8 cellular contexts compared by ENCODE assay signal in the genomic region with DNA sequence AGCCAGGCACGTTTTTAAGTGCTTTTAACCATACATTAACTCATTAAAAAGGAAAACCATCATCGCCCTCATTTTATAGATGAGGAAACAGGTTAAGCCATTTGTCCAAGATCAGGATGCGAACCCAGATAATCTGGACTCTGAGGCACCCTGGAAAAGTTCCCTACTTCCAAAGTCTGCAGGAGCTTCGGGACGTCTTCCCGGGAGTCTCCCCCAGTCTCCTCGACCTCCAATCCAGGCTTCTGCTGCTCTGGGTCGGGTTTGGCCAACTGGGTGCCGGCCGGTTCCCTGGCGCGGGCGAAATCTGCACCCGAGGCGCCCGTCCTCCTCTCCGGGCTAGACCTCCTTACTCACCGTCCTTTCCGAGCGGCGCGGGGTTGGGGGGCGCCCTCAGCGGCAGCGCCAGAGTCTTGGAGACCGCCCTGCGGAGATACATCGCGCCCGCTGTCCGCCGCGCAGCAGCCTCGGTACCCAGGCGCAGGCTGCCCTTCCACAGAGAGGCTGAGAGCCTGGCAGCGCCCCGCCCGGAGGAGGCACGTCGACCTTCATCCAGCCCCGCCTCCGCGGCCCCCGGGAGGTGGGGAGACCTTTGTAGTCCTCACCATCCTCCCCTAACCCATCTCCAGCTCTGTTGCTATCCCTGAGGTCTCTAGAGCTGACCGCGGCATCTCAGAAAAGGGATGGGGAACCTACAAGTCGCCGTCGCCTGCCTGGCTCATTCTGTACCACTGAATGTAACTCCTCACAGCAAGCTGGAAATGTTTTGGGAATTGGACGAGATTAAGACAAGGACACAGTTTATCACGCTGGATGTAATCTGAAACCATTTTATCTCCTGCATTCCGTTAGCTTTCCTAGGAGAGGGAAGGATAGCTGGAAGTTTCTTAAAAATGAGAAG. TPM values are rescaled to one million over a fixed set of nuclear protein-coding genes. Genes with fewer than 3 reads are reported as not detected.
A peak's percentile ranks its signal among the peaks of the same experiment; 100 is the strongest.
DNase-seq lines count a peak whose midpoint lies in the region; ATAC-seq and TF ChIP-seq lines count a peak whose summit lies in the region.

MGARP (minus strand) TSS at position 503 of the 898 bp plus-strand sequence; CDS start at position 436, 67 bp downstream.

- 57% methylated on average over 52 of the region's 52 CpGs for WGBS in SK-N-SH (ENCODE audit: low lambda C conversion rate)

- no peaks in the 10 kb centered on the region for H3K36me3 ChIP-seq in SK-N-SH (replicated peaks in 1 of 2; ENCODE audit: control insufficient read depth in 1 of 2, insufficient read depth in 2 of 2, low read length in 1 of 2)

- peaks cover 14 to 21% of the 10 kb centered on the region in 2 donors for H3K4me1 Mint-ChIP-seq in stimulated activated naive B cell treated with anti-CD40 and anti-IgM and Interleukin-4, amounts not matched to agents 10 μg/mL and 1 μg/mL and 100 μg/mL, for 72 hours

- H3K4me1 ChIP-seq in SK-N-SH (ENCODE audit: control insufficient read depth in 1 of 2, insufficient read depth in 2 of 2, low read depth in 1 of 2, low read length in 1 of 2): peaks cover 0 to 4% of the 10 kb centered on the region in 2 experiments; a peak in 2 of 4 replicates

- peak; percentile 59 for ATAC-seq in GM19035 (IDR thresholded peaks at IDR 0.05; ENCODE audit: unreplicated experiment)
- peak; percentile 58 for ATAC-seq in left lobe of liver
- peak; percentile 81 to 90 for ATAC-seq in stimulated activated naive B cell treated with anti-CD40 and anti-IgM and Interleukin-4, amounts not matched to agents 10 μg/mL and 1 μg/mL and 100 μg/mL, for 72 hours (replicated peaks)
- ATAC-seq in GM19328 (IDR thresholded peaks at IDR 0.05; ENCODE audit: unreplicated experiment): no peak

- TF ChIP-seq RAD21 in SK-N-SH (IDR thresholded peaks at IDR 0.05; ENCODE audit: low read length): no peak

- no peaks in the 10 kb centered on the region for H3K9me2 ChIP-seq in SK-N-SH

- DNase-seq in SK-N-SH: peak; percentile 66
- no peak for DNase-seq in coronary artery (ENCODE audit: low spot score)
- no peak for DNase-seq in left lobe of liver (ENCODE audit: low spot score)
- peak; percentile 25 for DNase-seq in stimulated activated naive B cell treated with anti-CD40 and anti-IgM and Interleukin-4, amounts not matched to agents 10 μg/mL and 1 μg/mL and 100 μg/mL, for 72 hours
- no peak for DNase-seq in NCI-H146 (lab: John Stamatoyannopoulos, UW)
- no peak for DNase-seq in DMS 273 (lab: John Stamatoyannopoulos, UW; ENCODE audit: unreplicated experiment)

- H3K9me3 Mint-ChIP-seq in stimulated activated naive B cell treated with anti-CD40 and anti-IgM and Interleukin-4, amounts not matched to agents 10 μg/mL and 1 μg/mL and 100 μg/mL, for 72 hours: peaks cover 4 to 6% of the 10 kb centered on the region in 2 donors

- peak within 1 kb of the TSS; percentile 40; the same call in 1 of the 2 replicates for H3K9ac ChIP-seq in SK-N-SH

- no peaks in the 10 kb centered on the region for H3K79me2 ChIP-seq in SK-N-SH (ENCODE audit: insufficient read depth)

- H3K4me3 ChIP-seq in SK-N-SH (ENCODE audit: low read depth in 2 of 2, low read length in 1 of 2): peak within 1 kb of the TSS; percentile 55 to 57
- H3K4me3 ChIP-seq in coronary artery: peak within 1 kb of the TSS; percentile 75

- peaks cover 27 to 30% of the 10 kb centered on the region in 2 donors for H3K27me3 Mint-ChIP-seq in stimulated activated naive B cell treated with anti-CD40 and anti-IgM and Interleukin-4, amounts not matched to agents 10 μg/mL and 1 μg/mL and 100 μg/mL, for 72 hours

- peak within 1 kb of the TSS; percentile 33 for H3K27ac Mint-ChIP-seq in stimulated activated naive B cell treated with anti-CD40 and anti-IgM and Interleukin-4, amounts not matched to agents 10 μg/mL and 1 μg/mL and 100 μg/mL, for 72 hours

- no peaks in the 10 kb centered on the region for H3K27me3 ChIP-seq in SK-N-SH (ENCODE audit: insufficient read depth)

- H3K4me2 ChIP-seq in SK-N-SH: peak within 1 kb of the TSS; percentile 69

- H3K9me3 ChIP-seq in SK-N-SH: no peaks in the 10 kb centered on the region

- H3K27ac ChIP-seq in SK-N-SH (ENCODE audit: low read depth in 2 of 2, low read length in 1 of 2) (no peak within 1 kb of the TSS), coronary artery (no peak within 1 kb of the TSS)

- H4K20me1 ChIP-seq in SK-N-SH (ENCODE audit: insufficient read depth): no peaks in the 10 kb centered on the region

- TF ChIP-seq EP300 in SK-N-SH (IDR thresholded peaks at IDR 0.05; ENCODE audit: borderline replicate concordance in 1 of 2, low read depth in 1 of 2, low read length in 1 of 2): no peak

- POLR2A ChIA-PET in SK-N-SH (lab: Yijun Ruan, JAX): no interaction called here

- CTCF ChIA-PET in SK-N-SH (lab: Yijun Ruan, JAX): interaction anchor here (1.5 kb wide), 1 partner anchor 16 kb away, joined by 8 read pairs; no protein-coding TSS in a partner anchor

- peaks cover 7 to 9% of the 10 kb centered on the region in 2 donors for H3K36me3 Mint-ChIP-seq in stimulated activated naive B cell treated with anti-CD40 and anti-IgM and Interleukin-4, amounts not matched to agents 10 μg/mL and 1 μg/mL and 100 μg/mL, for 72 hours

- peak within 1 kb of the TSS; percentile 84 to 93 for H3K4me3 Mint-ChIP-seq in stimulated activated naive B cell treated with anti-CD40 and anti-IgM and Interleukin-4, amounts not matched to agents 10 μg/mL and 1 μg/mL and 100 μg/mL, for 72 hours

- H2AFZ ChIP-seq in SK-N-SH (ENCODE audit: low read depth): peak within 1 kb of the TSS; percentile 60; the same call in 1 of the 2 replicates

- H3F3A ChIP-seq in SK-N-SH (replicated peaks; ENCODE audit: insufficient read depth): peaks cover 18% of the 10 kb centered on the region

- TF ChIP-seq CTCF in SK-N-SH (IDR thresholded peaks at IDR 0.05): no peak
- TF ChIP-seq CTCF in coronary artery (IDR thresholded peaks at IDR 0.05): no peak

TF ChIP-seq in SK-N-SH, 30 proteins besides CTCF, POLR2A, EP300 and RAD21:
- TF ChIP-seq FOXJ3 (CRISPR knock-in tag; IDR thresholded peaks at IDR 0.05) (no peak), RFX5 (IDR thresholded peaks at IDR 0.05; ENCODE audit: low read length) (no peak), EZH2phosphoT487 (IDR thresholded peaks at IDR 0.05; ENCODE audit: borderline replicate concordance, low read depth) (no peak), IRF3 (IDR thresholded peaks at IDR 0.05; ENCODE audit: low read depth, low read length) (no peak), USF2 (IDR thresholded peaks at IDR 0.05; ENCODE audit: borderline replicate concordance, low read depth, low read length) (no peak), JUND (IDR thresholded peaks at IDR 0.05) (no peak), PBX3 (IDR thresholded peaks at IDR 0.05) (no peak), RCOR1 (IDR thresholded peaks at IDR 0.05; ENCODE audit: low read length) (no peak), MAX (IDR thresholded peaks at IDR 0.05; ENCODE audit: low read depth) (no peak), TAF1 (IDR thresholded peaks at IDR 0.05; ENCODE audit: borderline replicate concordance, low read depth, low read length) (no peak), POLR2AphosphoS5 (IDR thresholded peaks at IDR 0.05; ENCODE audit: low read depth, low read length) (no peak), GATA2 (CRISPR knock-in tag; IDR thresholded peaks at IDR 0.05) (no peak), GABPA (IDR thresholded peaks at IDR 0.05; ENCODE audit: low read depth) (no peak), CHD2 (IDR thresholded peaks at IDR 0.05; ENCODE audit: low read length, partially characterized antibody) (no peak), MXI1 (IDR thresholded peaks at IDR 0.05; ENCODE audit: low read depth, low read length) (no peak), MEF2A (IDR thresholded peaks at IDR 0.05; ENCODE audit: borderline replicate concordance, low read depth) (no peak)
TF ChIP-seq in SK-N-SH: peak in this region for 0.

RNA-seq across cellular contexts. Expression of gene MGARP, which starts in this region (rescaled TPM):
- polyA plus RNA-seq in SK-N-SH (2012; rRNA removed): 20.3 and 22.9 TPM in 2 replicates
- polyA plus RNA-seq in SK-N-SH (2012; cell fraction: cytosol; rRNA removed): 26.7 and 33.6 TPM in 2 replicates
- 4.5 and 7.4 TPM in 2 replicates for polyA plus RNA-seq in SK-N-SH (2012; cell fraction: nucleus; rRNA removed)
- 0.13 TPM for total RNA-seq in left lobe of liver

Comparison
In these comparisons a context has a peak if more than half of its experiments do, and no peak if none do; other contexts are left out.
1. Peak in ATAC-seq in left lobe of liver; RNA of the gene not detected or under 1 TPM.
2. DNase-seq: peak in SK-N-SH (single experiment) and stimulated activated naive B cell treated with anti-CD40 and anti-IgM and Interleukin-4, amounts not matched to agents 10 μg/mL and 1 μg/mL and 100 μg/mL, for 72 hours (single experiment); none in coronary artery (single experiment), left lobe of liver (single experiment), NCI-H146 (single experiment) and DMS 273 (single experiment).